ENCODE assay signal across 1 cellular context in genomic region chr20:33701629-33702450, GRCh38.
TF ChIP-seq lines count a peak whose summit lies in the region.

No MANE protein-coding gene starts in this region.

TF ChIP-seq in HepG2, 621 proteins besides CTCF, POLR2A, EP300 and RAD21 (continued from another document and continues in another):
- TF ChIP-seq ATF3 (CRISPR knock-in tag; IDR thresholded peaks at IDR 0.05) (no peak), ZNF34 (CRISPR knock-in tag; IDR thresholded peaks at IDR 0.05; ENCODE audit: borderline replicate concordance) (no peak), IRF2 (CRISPR knock-in tag; IDR thresholded peaks at IDR 0.05) (peak; percentile 74), ZNF512B (CRISPR knock-in tag; IDR thresholded peaks at IDR 0.05; ENCODE audit: borderline replicate concordance) (peak; percentile 94), PLRG1 (conservative IDR thresholded peaks at IDR 0.05) (no peak), ZNF329 (CRISPR knock-in tag; IDR thresholded peaks at IDR 0.05; ENCODE audit: low read depth) (no peak), ZNF362 (CRISPR knock-in tag; IDR thresholded peaks at IDR 0.05; ENCODE audit: borderline replicate concordance) (peak; percentile 99), ZNF263 (CRISPR knock-in tag; IDR thresholded peaks at IDR 0.05) (peak; percentile 62; the same call in 1 of the 2 replicates), ZBTB2 (CRISPR knock-in tag; IDR thresholded peaks at IDR 0.05; ENCODE audit: low read depth) (peak; percentile 58; the same call in 1 of the 2 replicates), MAX (IDR thresholded peaks at IDR 0.05) (peak; percentile 95), NFKBIZ (CRISPR knock-in tag; IDR thresholded peaks at IDR 0.05) (peak; percentile 66; the same call in 1 of the 2 replicates), GFI1 (CRISPR knock-in tag; IDR thresholded peaks at IDR 0.05; ENCODE audit: borderline replicate concordance) (no peak; the same call in 1 of the 2 replicates), ARID5B (CRISPR knock-in tag; IDR thresholded peaks at IDR 0.05) (peak; percentile 90), TFAP4 (IDR thresholded peaks at IDR 0.05; ENCODE audit: borderline replicate concordance, low read depth) (peak; percentile 61; the same call in 1 of the 2 replicates), ZNF350 (CRISPR knock-in tag; IDR thresholded peaks at IDR 0.05; ENCODE audit: borderline replicate concordance, low read depth) (peak; percentile 87), REPIN1 (CRISPR knock-in tag; IDR thresholded peaks at IDR 0.05; ENCODE audit: borderline replicate concordance, low read depth) (peak; percentile 75; the same call in 1 of the 2 replicates), FOXK2 (IDR thresholded peaks at IDR 0.05) (peak; percentile 48; the same call in 1 of the 2 replicates), EEA1 (CRISPR knock-in tag; IDR thresholded peaks at IDR 0.05; ENCODE audit: borderline replicate concordance) (no peak), ZNF598 (CRISPR knock-in tag; IDR thresholded peaks at IDR 0.05; ENCODE audit: borderline replicate concordance) (peak; percentile 95; the same call in 1 of the 2 replicates), ZNF605 (CRISPR knock-in tag; IDR thresholded peaks at IDR 0.05) (peak; percentile 85), PPARG (CRISPR knock-in tag; conservative IDR thresholded peaks at IDR 0.05) (peak; percentile 63), ZFP37 (CRISPR knock-in tag; IDR thresholded peaks at IDR 0.05; ENCODE audit: borderline replicate concordance) (0 out of 2 replicates have a peak, but pooled peaks have one; percentile 33), ZNF121 (CRISPR knock-in tag; IDR thresholded peaks at IDR 0.05) (peak; percentile 49), RARA (CRISPR knock-in tag; IDR thresholded peaks at IDR 0.05) (peak; percentile 97)
- TF ChIP-seq, protein P1, sequence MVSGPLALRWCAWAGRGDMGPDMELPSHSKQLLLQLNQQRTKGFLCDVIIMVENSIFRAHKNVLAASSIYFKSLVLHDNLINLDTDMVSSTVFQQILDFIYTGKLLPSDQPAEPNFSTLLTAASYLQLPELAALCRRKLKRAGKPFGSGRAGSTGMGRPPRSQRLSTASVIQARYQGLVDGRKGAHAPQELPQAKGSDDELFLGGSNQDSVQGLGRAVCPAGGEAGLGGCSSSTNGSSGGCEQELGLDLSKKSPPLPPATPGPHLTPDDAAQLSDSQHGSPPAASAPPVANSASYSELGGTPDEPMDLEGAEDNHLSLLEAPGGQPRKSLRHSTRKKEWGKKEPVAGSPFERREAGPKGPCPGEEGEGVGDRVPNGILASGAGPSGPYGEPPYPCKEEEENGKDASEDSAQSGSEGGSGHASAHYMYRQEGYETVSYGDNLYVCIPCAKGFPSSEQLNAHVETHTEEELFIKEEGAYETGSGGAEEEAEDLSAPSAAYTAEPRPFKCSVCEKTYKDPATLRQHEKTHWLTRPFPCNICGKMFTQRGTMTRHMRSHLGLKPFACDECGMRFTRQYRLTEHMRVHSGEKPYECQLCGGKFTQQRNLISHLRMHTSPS (CRISPR knock-in tag; IDR thresholded peaks at IDR 0.05; ENCODE audit: low read depth) = peak; percentile 95
- TF ChIP-seq, protein P2, sequence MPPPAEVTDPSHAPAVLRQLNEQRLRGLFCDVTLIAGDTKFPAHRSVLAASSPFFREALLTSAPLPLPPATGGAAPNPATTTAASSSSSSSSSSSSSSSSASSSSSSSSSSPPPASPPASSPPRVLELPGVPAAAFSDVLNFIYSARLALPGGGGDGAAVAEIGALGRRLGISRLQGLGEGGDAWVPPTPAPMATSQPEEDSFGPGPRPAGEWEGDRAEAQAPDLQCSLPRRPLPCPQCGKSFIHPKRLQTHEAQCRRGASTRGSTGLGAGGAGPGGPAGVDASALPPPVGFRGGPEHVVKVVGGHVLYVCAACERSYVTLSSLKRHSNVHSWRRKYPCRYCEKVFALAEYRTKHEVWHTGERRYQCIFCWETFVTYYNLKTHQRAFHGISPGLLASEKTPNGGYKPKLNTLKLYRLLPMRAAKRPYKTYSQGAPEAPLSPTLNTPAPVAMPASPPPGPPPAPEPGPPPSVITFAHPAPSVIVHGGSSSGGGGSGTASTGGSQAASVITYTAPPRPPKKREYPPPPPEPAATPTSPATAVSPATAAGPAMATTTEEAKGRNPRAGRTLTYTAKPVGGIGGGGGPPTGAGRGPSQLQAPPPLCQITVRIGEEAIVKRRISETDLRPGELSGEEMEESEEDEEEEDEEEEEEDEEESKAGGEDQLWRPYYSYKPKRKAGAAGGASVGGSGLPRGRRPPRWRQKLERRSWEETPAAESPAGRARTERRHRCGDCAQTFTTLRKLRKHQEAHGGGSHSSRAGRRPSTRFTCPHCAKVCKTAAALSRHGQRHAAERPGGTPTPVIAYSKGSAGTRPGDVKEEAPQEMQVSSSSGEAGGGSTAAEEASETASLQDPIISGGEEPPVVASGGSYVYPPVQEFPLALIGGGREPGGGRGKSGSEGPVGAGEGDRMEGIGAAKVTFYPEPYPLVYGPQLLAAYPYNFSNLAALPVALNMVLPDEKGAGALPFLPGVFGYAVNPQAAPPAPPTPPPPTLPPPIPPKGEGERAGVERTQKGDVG (CRISPR knock-in tag; IDR thresholded peaks at IDR 0.05; ENCODE audit: borderline replicate concordance) = peak; percentile 73; the same call in 1 of the 2 replicates
- TF ChIP-seq, protein P3, sequence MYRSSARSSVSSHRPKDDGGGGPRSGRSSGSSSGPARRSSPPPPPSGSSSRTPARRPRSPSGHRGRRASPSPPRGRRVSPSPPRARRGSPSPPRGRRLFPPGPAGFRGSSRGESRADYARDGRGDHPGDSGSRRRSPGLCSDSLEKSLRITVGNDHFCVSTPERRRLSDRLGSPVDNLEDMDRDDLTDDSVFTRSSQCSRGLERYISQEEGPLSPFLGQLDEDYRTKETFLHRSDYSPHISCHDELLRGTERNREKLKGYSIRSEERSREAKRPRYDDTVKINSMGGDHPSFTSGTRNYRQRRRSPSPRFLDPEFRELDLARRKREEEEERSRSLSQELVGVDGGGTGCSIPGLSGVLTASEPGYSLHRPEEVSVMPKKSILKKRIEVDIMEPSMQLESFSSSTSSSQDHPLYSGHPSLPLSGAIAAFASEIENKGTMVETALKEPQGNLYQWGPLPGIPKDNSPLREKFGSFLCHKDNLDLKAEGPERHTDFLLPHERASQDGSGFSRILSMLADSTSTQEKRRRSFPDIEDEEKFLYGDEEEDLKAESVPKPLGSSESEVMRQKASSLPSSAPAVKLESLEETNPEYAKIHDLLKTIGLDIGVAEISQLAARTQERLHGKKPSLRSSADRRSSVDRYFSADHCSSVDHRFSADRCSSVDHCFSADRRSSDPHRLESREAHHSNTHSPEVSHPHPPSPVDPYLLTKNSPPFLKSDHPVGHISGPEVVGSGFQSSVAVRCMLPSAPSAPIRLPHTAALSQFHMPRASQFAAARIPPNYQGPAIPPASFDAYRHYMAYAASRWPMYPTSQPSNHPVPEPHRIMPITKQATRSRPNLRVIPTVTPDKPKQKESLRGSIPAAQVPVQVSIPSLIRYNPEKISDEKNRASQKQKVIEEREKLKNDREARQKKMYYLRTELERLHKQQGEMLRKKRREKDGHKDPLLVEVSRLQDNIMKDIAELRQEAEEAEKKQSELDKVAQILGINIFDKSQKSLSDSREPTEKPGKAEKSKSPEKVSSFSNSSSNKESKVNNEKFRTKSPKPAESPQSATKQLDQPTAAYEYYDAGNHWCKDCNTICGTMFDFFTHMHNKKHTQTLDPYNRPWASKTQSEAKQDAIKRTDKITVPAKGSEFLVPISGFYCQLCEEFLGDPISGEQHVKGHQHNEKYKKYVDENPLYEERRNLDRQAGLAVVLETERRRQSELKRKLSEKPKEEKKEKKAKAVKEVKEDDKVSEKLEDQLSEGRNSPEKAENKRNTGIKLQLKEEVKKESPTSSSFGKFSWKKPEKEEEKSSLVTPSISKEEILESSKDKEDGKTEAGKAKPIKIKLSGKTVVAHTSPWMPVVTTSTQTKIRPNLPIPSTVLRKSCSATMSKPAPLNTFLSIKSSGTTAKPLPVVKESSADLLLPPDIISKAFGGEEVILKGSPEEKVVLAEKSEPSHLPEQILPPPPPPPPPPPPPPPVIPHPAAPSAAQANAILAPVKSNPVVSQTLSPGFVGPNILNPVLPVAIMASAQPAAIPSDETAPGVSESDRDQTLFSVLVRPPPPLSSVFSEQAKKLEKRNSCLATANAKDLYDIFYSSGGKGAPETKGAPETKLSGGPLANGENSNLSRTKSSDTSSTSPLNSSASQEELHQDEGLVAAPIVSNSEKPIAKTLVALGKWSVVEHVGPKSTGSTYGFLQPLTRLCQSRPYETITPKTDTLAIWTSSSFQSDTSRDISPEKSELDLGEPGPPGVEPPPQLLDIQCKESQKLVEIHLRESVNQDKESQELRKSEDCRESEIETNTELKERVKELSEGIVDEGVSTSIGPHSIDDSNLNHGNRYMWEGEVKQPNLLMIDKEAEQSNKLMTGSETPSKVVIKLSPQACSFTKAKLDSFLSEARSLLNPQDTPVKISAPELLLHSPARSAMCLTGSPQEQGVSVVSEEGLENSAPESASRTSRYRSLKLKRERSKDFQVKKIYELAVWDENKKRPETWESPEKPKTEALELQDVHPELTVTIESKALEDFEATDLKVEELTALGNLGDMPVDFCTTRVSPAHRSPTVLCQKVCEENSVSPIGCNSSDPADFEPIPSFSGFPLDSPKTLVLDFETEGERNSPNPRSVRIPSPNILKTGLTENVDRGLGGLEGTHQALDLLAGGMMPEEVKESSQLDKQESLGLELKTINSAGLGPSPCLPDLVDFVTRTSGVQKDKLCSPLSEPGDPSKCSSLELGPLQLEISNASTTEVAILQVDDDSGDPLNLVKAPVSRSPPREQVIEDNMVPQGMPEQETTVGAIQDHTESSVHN (CRISPR knock-in tag; IDR thresholded peaks at IDR 0.05) = peak; percentile 82; the same call in 1 of the 2 replicates
